In genomic region chr9:104494808-104495207, GRCh38 we compare ENCODE assay signal across 10 cellular contexts. TPM values are rescaled to one million over a fixed set of nuclear protein-coding genes. Genes with fewer than 3 reads are reported as not detected.
A peak's percentile ranks its signal among the peaks of the same experiment; 100 is the strongest.
DNase-seq lines count a peak whose midpoint lies in the region; ATAC-seq and TF ChIP-seq lines count a peak whose summit lies in the region.
"Had no signal": no experiment of that assay in that cellular context is flagged by ENCODE, and none has a peak within 500 bp of the region (broad histone marks: within the 10 kb centered on the region; RNA-seq: fewer than 3 reads in every experiment).

No MANE protein-coding gene starts in this region.

- H3K27me3 Mint-ChIP-seq in progenitor cell of endocrine pancreas, result no peaks in the 10 kb centered on the region
- H3K27me3 Mint-ChIP-seq in activated T-cell treated with anti-CD3 and anti-CD28 coated beads, Interleukin-2, amount 50 U/mL, for 72 hours (ENCODE audit: low read depth), result no peaks in the 10 kb centered on the region
- H3K27me3 Mint-ChIP-seq: naive B cell had no signal

- DNase-seq in DMS53 (lab: John Stamatoyannopoulos, UW) (peak; percentile 22), DMS53 treated with DMSO at 0.1 percent for 48 hours (lab: John Stamatoyannopoulos, UW; ENCODE audit: unreplicated experiment) (no peak), NCI-H2171 treated with DMSO at 0.1 percent for 48 hours (lab: John Stamatoyannopoulos, UW) (peak; percentile 48), astrocyte of the cerebellum (ENCODE audit: low read depth) (no peak), progenitor cell of endocrine pancreas (ENCODE audit: low spot score, unreplicated experiment) (no peak), KG1 (lab: John Stamatoyannopoulos, UW) (no peak)
- DNase-seq in activated T-cell treated with anti-CD3 and anti-CD28 coated beads, Interleukin-2, amount 50 U/mL, for 72 hours, result no peak
- DNase-seq: activated CD4-positive, CD25-positive, alpha-beta regulatory T cell; naive B cell had no signal

- no peak for ATAC-seq in GM21717 (IDR thresholded peaks at IDR 0.05; ENCODE audit: unreplicated experiment)
- ATAC-seq in activated T-cell treated with anti-CD3 and anti-CD28 coated beads, Interleukin-2, amount 50 U/mL, for 72 hours (replicated peaks in 1 of 2), result no peak

- peaks cover 11% of the 10 kb centered on the region for H3K9me3 Mint-ChIP-seq in progenitor cell of endocrine pancreas (ENCODE audit: low read depth)
- peaks cover 0 to 1% of the 10 kb centered on the region in 2 donors for H3K9me3 Mint-ChIP-seq in activated T-cell treated with anti-CD3 and anti-CD28 coated beads, Interleukin-2, amount 50 U/mL, for 72 hours
- H3K9me3 Mint-ChIP-seq: naive B cell had no signal

- H3K4me3 ChIP-seq in astrocyte of the cerebellum (ENCODE audit: low read depth, low read length), result no peak overlapping the region

- TF ChIP-seq CTCF in astrocyte of the cerebellum (IDR thresholded peaks at IDR 0.05; ENCODE audit: low read depth, low read length, missing control alignments) (peak; percentile 18), progenitor cell of endocrine pancreas (IDR thresholded peaks at IDR 0.05; ENCODE audit: unreplicated experiment) (peak; percentile 51)

- no peak overlapping the region for H3K27ac Mint-ChIP-seq in progenitor cell of endocrine pancreas
- H3K27ac Mint-ChIP-seq in activated T-cell treated with anti-CD3 and anti-CD28 coated beads, Interleukin-2, amount 50 U/mL, for 72 hours, result no peak overlapping the region
- H3K27ac Mint-ChIP-seq: naive B cell had no signal

- H3K4me1 Mint-ChIP-seq in progenitor cell of endocrine pancreas (ENCODE audit: low read depth), result peaks cover 15% of the 10 kb centered on the region
- H3K4me1 Mint-ChIP-seq in activated T-cell treated with anti-CD3 and anti-CD28 coated beads, Interleukin-2, amount 50 U/mL, for 72 hours (ENCODE audit: low read depth), result no peaks in the 10 kb centered on the region
- H3K4me1 Mint-ChIP-seq: naive B cell had no signal

- no peak overlapping the region for H3K4me3 Mint-ChIP-seq in progenitor cell of endocrine pancreas (ENCODE audit: low read depth)
- H3K4me3 Mint-ChIP-seq in activated T-cell treated with anti-CD3 and anti-CD28 coated beads, Interleukin-2, amount 50 U/mL, for 72 hours, result no peak overlapping the region
- H3K4me3 Mint-ChIP-seq: naive B cell had no signal

- H3K36me3 Mint-ChIP-seq in progenitor cell of endocrine pancreas (ENCODE audit: insufficient read depth), result peaks cover 4% of the 10 kb centered on the region
- H3K36me3 Mint-ChIP-seq in activated T-cell treated with anti-CD3 and anti-CD28 coated beads, Interleukin-2, amount 50 U/mL, for 72 hours (ENCODE audit: insufficient read depth in 2 of 2), result no peaks in the 10 kb centered on the region
- H3K36me3 Mint-ChIP-seq: naive B cell had no signal

- in situ Hi-C loops in astrocyte of the cerebellum (cut with HindIII; ENCODE audit: low sequenced_read_pairs), result no loop called here

RNA-seq across cellular contexts. Expression of gene OR13F1, which starts 9.3 kb away (rescaled TPM):
- total RNA-seq in progenitor cell of endocrine pancreas, result not detected in 2 replicates
- total RNA-seq in activated T-cell treated with anti-CD3 and anti-CD28 coated beads, Interleukin-2, amount 50 U/mL, for 72 hours, result not detected

RNA-seq across cellular contexts. Expression of gene OR13C4, which starts 32.2 kb away (rescaled TPM):
- not detected in 2 replicates for total RNA-seq in progenitor cell of endocrine pancreas
- total RNA-seq in activated T-cell treated with anti-CD3 and anti-CD28 coated beads, Interleukin-2, amount 50 U/mL, for 72 hours, result not detected

RNA-seq across cellular contexts. Expression of gene OR13C3, which starts 41.8 kb away (rescaled TPM):
- total RNA-seq in progenitor cell of endocrine pancreas, result not detected in 2 replicates
- not detected for total RNA-seq in activated T-cell treated with anti-CD3 and anti-CD28 coated beads, Interleukin-2, amount 50 U/mL, for 72 hours

Comparison
In these comparisons a context has a peak if more than half of its experiments do, and no peak if none do; other contexts are left out.
1. DNase-seq: peak in DMS53 (single experiment) and NCI-H2171 treated with DMSO at 0.1 percent for 48 hours (single experiment); none in DMS53 treated with DMSO at 0.1 percent for 48 hours (single experiment), astrocyte of the cerebellum (single experiment), progenitor cell of endocrine pancreas (single experiment), KG1 (single experiment) and activated T-cell treated with anti-CD3 and anti-CD28 coated beads, Interleukin-2, amount 50 U/mL, for 72 hours (0 of 2).